Comparison of ENCODE assay signal across 23 cellular contexts in genomic region chr6:38632490-38632889, GRCh38.
"Had no signal": no experiment of that assay in that cellular context is flagged by ENCODE, and none has a peak within 500 bp of the region (broad histone marks: within the 10 kb centered on the region; RNA-seq: fewer than 3 reads in every experiment).

No MANE protein-coding gene starts in this region.

- ATAC-seq: esophagus mucosa; gastrocnemius medialis; left lobe of liver; naive thymus-derived CD8-positive, alpha-beta T cell; psoas muscle; right lobe of liver; stimulated activated naive B cell treated with anti-CD40 and anti-IgM and Interleukin-4, amounts not matched to agents 10 μg/mL and 1 μg/mL and 100 μg/mL, for 72 hours; stimulated activated naive CD8-positive, alpha-beta T cell treated with anti-CD3 and anti-CD28 coated beads, Interleukin-15, amount 100 ng/mL, for 72 hours; upper lobe of right lung had no signal

- DNase-seq: dorsolateral prefrontal cortex; effector CD8-positive, alpha-beta T cell; gastrocnemius medialis; islet precursor cell; mesendoderm; naive thymus-derived CD8-positive, alpha-beta T cell; psoas muscle; retina; right lobe of liver; spleen; stimulated activated CD4-positive, alpha-beta T cell treated with anti-CD3 and anti-CD28 coated beads, Interleukin-15, amount 100 ng/mL, for 24 hours; stimulated activated CD4-positive, alpha-beta T cell treated with anti-CD3 and anti-CD28 coated beads, Interleukin-1b, Interleukin-23, amount 100 ng/mL, for 48 hours; stimulated activated CD4-positive, alpha-beta T cell treated with anti-CD3 and anti-CD28 coated beads, Interleukin-4, amount 100 ng/mL, for 4 hours; stimulated activated naive B cell treated with anti-CD40 and anti-IgM and Interleukin-4, amounts not matched to agents 10 μg/mL and 1 μg/mL and 100 μg/mL, for 72 hours; stimulated activated naive CD8-positive, alpha-beta T cell treated with anti-CD3 and anti-CD28 coated beads, Interleukin-15, amount 100 ng/mL, for 72 hours; testis; upper lobe of right lung had no signal

- H3K4me3 ChIP-seq: coronary artery, dorsolateral prefrontal cortex, gastrocnemius medialis, lung, psoas muscle, right lobe of liver, spleen, testis, tibial nerve, upper lobe of right lung, vagina had no signal
